In the genomic region with DNA sequence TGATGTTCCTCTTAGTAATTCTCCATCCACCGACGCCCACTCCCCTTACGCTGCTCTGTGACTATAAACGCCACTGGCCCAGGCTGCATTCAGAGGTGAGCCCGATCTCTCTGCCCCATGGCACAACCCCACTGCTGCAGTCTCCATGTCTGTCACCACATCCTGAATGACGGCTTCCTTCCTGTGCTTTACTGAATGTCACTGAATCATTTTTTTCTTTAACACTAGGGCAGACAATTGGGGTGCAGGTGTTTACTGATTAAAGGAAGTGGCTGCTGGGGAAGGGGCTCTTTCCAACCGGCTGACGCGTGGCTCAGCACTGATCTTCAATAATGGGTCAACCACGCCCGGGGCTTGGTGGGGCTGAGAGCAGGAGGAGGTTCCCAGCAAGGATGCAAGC, we compare ENCODE assay signal across 7 cellular contexts.
DNase-seq lines count a peak whose midpoint lies in the region; ATAC-seq lines count a peak whose summit lies in the region.

No MANE protein-coding gene starts in this region.

- peak overlapping the region; percentile 46 for H3K27ac ChIP-seq in effector memory CD4-positive, alpha-beta T cell (ENCODE audit: insufficient read depth, low read length, poor library complexity, severe bottlenecking)

- no peaks in the 10 kb centered on the region for H3K9me3 ChIP-seq in effector memory CD4-positive, alpha-beta T cell (ENCODE audit: control insufficient read depth, low read length)

- H3K36me3 ChIP-seq in effector memory CD4-positive, alpha-beta T cell (ENCODE audit: control insufficient read depth, insufficient read depth, low read length): no peaks in the 10 kb centered on the region

- peaks cover 27% of the 10 kb centered on the region for H3K4me1 ChIP-seq in effector memory CD4-positive, alpha-beta T cell (ENCODE audit: control insufficient read depth, insufficient read depth, low read length, poor library complexity, severe bottlenecking)

- no peaks in the 10 kb centered on the region for H3K27me3 ChIP-seq in effector memory CD4-positive, alpha-beta T cell (replicated peaks; ENCODE audit: control insufficient read depth, insufficient read depth, low read length, poor library complexity, severe bottlenecking)

- H3K4me3 ChIP-seq in effector memory CD4-positive, alpha-beta T cell (ENCODE audit: insufficient read depth, low read depth, low read length, poor library complexity, severe bottlenecking): no peak overlapping the region

- ATAC-seq in HG03354 (IDR thresholded peaks at IDR 0.05; ENCODE audit: poor library complexity, severe bottlenecking, unreplicated experiment): peak; percentile 77
- ATAC-seq in stimulated activated naive CD8-positive, alpha-beta T cell treated with anti-CD3 and anti-CD28 coated beads, Interleukin-15, Interleukin-2, amounts not matched to agents 100 U/mL and 50 U/mL, for 24 hours: peak; percentile 93

- DNase-seq in activated CD4-positive, alpha-beta T cell treated with anti-CD3 and anti-CD28 coated beads, Interleukin-2, amount 50 U/mL, for 1 hour: peak; percentile 53
- DNase-seq in effector memory CD4-positive, alpha-beta T cell: peak; percentile 39 to 56 (median 48)
- peak; percentile 59 for DNase-seq in stimulated activated naive CD8-positive, alpha-beta T cell treated with anti-CD3 and anti-CD28 coated beads, Interleukin-15, Interleukin-2, amounts not matched to agents 100 U/mL and 50 U/mL, for 24 hours
- no peak for DNase-seq in D341Med (ENCODE audit: low spot score)
- no peak for DNase-seq in midbrain (lab: John Stamatoyannopoulos, UW)
- DNase-seq in NCI-H146 treated with DMSO at 0.1 percent for 48 hours (lab: John Stamatoyannopoulos, UW; ENCODE audit: unreplicated experiment): no peak

Comparison
In these comparisons a context has a peak if more than half of its experiments do, and no peak if none do; other contexts are left out.
1. DNase-seq: peak in activated CD4-positive, alpha-beta T cell treated with anti-CD3 and anti-CD28 coated beads, Interleukin-2, amount 50 U/mL, for 1 hour (single experiment), effector memory CD4-positive, alpha-beta T cell (3 of 3) and stimulated activated naive CD8-positive, alpha-beta T cell treated with anti-CD3 and anti-CD28 coated beads, Interleukin-15, Interleukin-2, amounts not matched to agents 100 U/mL and 50 U/mL, for 24 hours (single experiment); none in D341Med (single experiment), midbrain (single experiment) and NCI-H146 treated with DMSO at 0.1 percent for 48 hours (single experiment).